ENCODE assay signal across 9 cellular contexts in genomic region chr1:164786980-164787833, GRCh38.
DNase-seq lines count a peak whose midpoint lies in the region; ATAC-seq and TF ChIP-seq lines count a peak whose summit lies in the region.
"Had no signal": no experiment of that assay in that cellular context is flagged by ENCODE, and none has a peak within 500 bp of the region (broad histone marks: within the 10 kb centered on the region; RNA-seq: fewer than 3 reads in every experiment).

No MANE protein-coding gene starts in this region.

- H3K4me3 ChIP-seq in right lobe of liver, result no peak overlapping the region

- intact Hi-C loops in CD14-positive monocyte (cut with micrococcal nuclease) (loop anchor here in 1 of 2 donors (5.0 kb wide), 1 partner anchor 115 kb away; no protein-coding TSS in a partner anchor), right lobe of liver (cut with DNase I) (loop anchor here in 1 of 2 donors (10.0 kb wide), 1 partner anchor 112 kb away; no protein-coding TSS in a partner anchor)
- intact Hi-C loops in activated CD4-positive, alpha-beta T cell treated with anti-CD3 and anti-CD28 coated beads, Interleukin-2, amount 10 ng/mL, durations not matched to agents 24 days and 14 days (cut with micrococcal nuclease), result loop anchor here (5.0 to 10.0 kb wide), 3 partner anchors 1262 to 1425 kb away; no protein-coding TSS in a partner anchor

- no peak overlapping the region for H3K27ac Mint-ChIP-seq in CD14-positive monocyte
- no peak overlapping the region for H3K27ac Mint-ChIP-seq in activated CD4-positive, alpha-beta T cell treated with anti-CD3 and anti-CD28 coated beads, Interleukin-2, amount 10 ng/mL, durations not matched to agents 24 days and 14 days
- H3K27ac Mint-ChIP-seq: T-helper 1 cell treated with Interleukin-12 subunit alpha and Interleukin-12 subunit beta and Interleukin-4 antibody, amounts not matched to agents 30 μg/mL and 1 μg/mL, for 36 hours had no signal

- no peak for TF ChIP-seq POLR2A in right lobe of liver (IDR thresholded peaks at IDR 0.05)

- peaks cover 4% of the 10 kb centered on the region for H3K4me1 Mint-ChIP-seq in CD14-positive monocyte
- peaks cover 4% of the 10 kb centered on the region for H3K4me1 Mint-ChIP-seq in activated CD4-positive, alpha-beta T cell treated with anti-CD3 and anti-CD28 coated beads, Interleukin-2, amount 10 ng/mL, durations not matched to agents 24 days and 14 days

- no peaks in the 10 kb centered on the region for H3K9me3 ChIP-seq in right lobe of liver

- no peaks in the 10 kb centered on the region for H3K36me3 Mint-ChIP-seq in CD14-positive monocyte
- no peaks in the 10 kb centered on the region for H3K36me3 Mint-ChIP-seq in activated CD4-positive, alpha-beta T cell treated with anti-CD3 and anti-CD28 coated beads, Interleukin-2, amount 10 ng/mL, durations not matched to agents 24 days and 14 days (ENCODE audit: low read depth)

- H3K4me3 Mint-ChIP-seq in CD14-positive monocyte, result peak overlapping the region in 1 of 2 donors; percentile 13
- no peak overlapping the region for H3K4me3 Mint-ChIP-seq in activated CD4-positive, alpha-beta T cell treated with anti-CD3 and anti-CD28 coated beads, Interleukin-2, amount 10 ng/mL, durations not matched to agents 24 days and 14 days
- H3K4me3 Mint-ChIP-seq: T-helper 1 cell treated with Interleukin-12 subunit alpha and Interleukin-12 subunit beta and Interleukin-4 antibody, amounts not matched to agents 30 μg/mL and 1 μg/mL, for 36 hours had no signal

- no peaks in the 10 kb centered on the region for H3K36me3 ChIP-seq in right lobe of liver

- WGBS in right lobe of liver (ENCODE audit: insufficient coverage, low coverage, low lambda C conversion rate, missing lambda C conversion rate), result 63% methylated on average over 3 of the region's 10 CpGs

- H3K27me3 Mint-ChIP-seq in CD14-positive monocyte (ENCODE audit: low read depth in 3 of 3), result peaks cover 4 to 22% (median 17%) of the 10 kb centered on the region in 3 donors
- H3K27me3 Mint-ChIP-seq in activated CD4-positive, alpha-beta T cell treated with anti-CD3 and anti-CD28 coated beads, Interleukin-2, amount 10 ng/mL, durations not matched to agents 24 days and 14 days, result no peaks in the 10 kb centered on the region

- TF ChIP-seq CTCF in CD14-positive monocyte (IDR thresholded peaks at IDR 0.05) (peak; percentile 87), right lobe of liver (IDR thresholded peaks at IDR 0.05) (peak; percentile 84 to 89 (median 88))

- H3K4me1 ChIP-seq in right lobe of liver, result no peaks in the 10 kb centered on the region

- H3K27ac ChIP-seq in right lobe of liver, result no peak overlapping the region

- DNase-seq in CD14-positive monocyte (ENCODE audit: low spot score) (peak; percentile 63), NCI-H446 treated with DMSO at 0.1 percent for 48 hours (lab: John Stamatoyannopoulos, UW) (peak; percentile 71), dermis microvascular lymphatic vessel endothelial cell (ENCODE audit: low read depth in 2 of 2) (peak; percentile 21 to 65), right lobe of liver (peak; percentile 77 to 81 (median 78))
- DNase-seq in activated CD4-positive, alpha-beta T cell treated with anti-CD3 and anti-CD28 coated beads, Interleukin-2, amount 10 ng/mL, durations not matched to agents 24 days and 14 days, result peak; percentile 87
- peak; percentile 3 to 54 (median 28) for DNase-seq in stimulated activated CD4-positive, alpha-beta T cell treated with anti-CD3 and anti-CD28 coated beads, TNF-alpha, amount 100 ng/mL, for 24 hours (ENCODE audit: low read depth in 3 of 3)

- peak; percentile 83 for ATAC-seq in GM19324 (IDR thresholded peaks at IDR 0.05; ENCODE audit: low FRiP score, unreplicated experiment)
- ATAC-seq in HG03432 (IDR thresholded peaks at IDR 0.05; ENCODE audit: unreplicated experiment), result peak; percentile 97
- ATAC-seq in right lobe of liver, result peak; percentile 97 to 99 (median 99)

- no peaks in the 10 kb centered on the region for H3K27me3 ChIP-seq in right lobe of liver

- H3K9me3 Mint-ChIP-seq in CD14-positive monocyte, result no peaks in the 10 kb centered on the region
- no peaks in the 10 kb centered on the region for H3K9me3 Mint-ChIP-seq in activated CD4-positive, alpha-beta T cell treated with anti-CD3 and anti-CD28 coated beads, Interleukin-2, amount 10 ng/mL, durations not matched to agents 24 days and 14 days
- H3K9me3 Mint-ChIP-seq: T-helper 1 cell treated with Interleukin-12 subunit alpha and Interleukin-12 subunit beta and Interleukin-4 antibody, amounts not matched to agents 30 μg/mL and 1 μg/mL, for 36 hours had no signal

Comparison
In these comparisons a context has a peak if more than half of its experiments do, and no peak if none do; other contexts are left out.
1. DNase-seq: peak in every context shown above with its lines; median percentile 87 in activated CD4-positive, alpha-beta T cell treated with anti-CD3 and anti-CD28 coated beads, Interleukin-2, amount 10 ng/mL, durations not matched to agents 24 days and 14 days; 78 in right lobe of liver; 71 in NCI-H446 treated with DMSO at 0.1 percent for 48 hours; 63 in CD14-positive monocyte; 43 in dermis microvascular lymphatic vessel endothelial cell; 28 in stimulated activated CD4-positive, alpha-beta T cell treated with anti-CD3 and anti-CD28 coated beads, TNF-alpha, amount 100 ng/mL, for 24 hours.